In genomic region chr1:29527314-29528004, GRCh38 we compare ENCODE assay signal across 13 cellular contexts.
"Had no signal": no experiment of that assay in that cellular context is flagged by ENCODE, and none has a peak within 500 bp of the region (broad histone marks: within the 10 kb centered on the region; RNA-seq: fewer than 3 reads in every experiment).

No MANE protein-coding gene starts in this region.

- H3K4me3 ChIP-seq: lower lobe of right lung, mucosa of descending colon, thoracic aorta, uterus had no signal

- ATAC-seq: lower lobe of right lung; mucosa of descending colon; stimulated activated naive CD8-positive, alpha-beta T cell treated with anti-CD3 and anti-CD28 coated beads, Interleukin-15, Interleukin-2, amounts not matched to agents 100 U/mL and 50 U/mL, for 24 hours had no signal

- H3K27ac Mint-ChIP-seq: activated naive CD4-positive, alpha-beta T cell treated with anti-CD3 and anti-CD28 coated beads, Interleukin-2, amount 10 ng/mL, durations not matched to agents 7 days and 5 days; naive thymus-derived CD8-positive, alpha-beta T cell had no signal

- H3K4me1 Mint-ChIP-seq: activated naive CD4-positive, alpha-beta T cell treated with anti-CD3 and anti-CD28 coated beads, Interleukin-2, amount 10 ng/mL, durations not matched to agents 7 days and 5 days had no signal

- H3K4me1 ChIP-seq: lower lobe of right lung, uterus had no signal

- DNase-seq: activated CD4-positive, alpha-beta T cell treated with anti-CD3 and anti-CD28 coated beads, Interleukin-2, amount 50 U/mL, for 1 hour; activated naive CD4-positive, alpha-beta T cell treated with anti-CD3 and anti-CD28 coated beads, Interleukin-2, amount 10 ng/mL, durations not matched to agents 7 days and 5 days; caudate nucleus; cortex of kidney; hypothalamus; lower lobe of right lung; mucosa of descending colon; stimulated activated CD4-positive, alpha-beta T cell treated with anti-CD3 and anti-CD28 coated beads, Interleukin-2, amount 100 ng/mL, for 48 hours; stimulated activated naive CD8-positive, alpha-beta T cell treated with anti-CD3 and anti-CD28 coated beads, Interleukin-15, Interleukin-2, amounts not matched to agents 100 U/mL and 50 U/mL, for 24 hours; T-helper 2 cell; uterus had no signal

- H3K27me3 ChIP-seq: uterus had no signal

- H3K9me3 ChIP-seq: thoracic aorta had no signal

- H3K27ac ChIP-seq: lower lobe of right lung, thoracic aorta, uterus had no signal

- H3K36me3 Mint-ChIP-seq: activated naive CD4-positive, alpha-beta T cell treated with anti-CD3 and anti-CD28 coated beads, Interleukin-2, amount 10 ng/mL, durations not matched to agents 7 days and 5 days had no signal

- H3K36me3 ChIP-seq: lower lobe of right lung, thoracic aorta, uterus had no signal

- H3K4me3 Mint-ChIP-seq: activated naive CD4-positive, alpha-beta T cell treated with anti-CD3 and anti-CD28 coated beads, Interleukin-2, amount 10 ng/mL, durations not matched to agents 7 days and 5 days had no signal
